13 cellular contexts compared by ENCODE assay signal in the genomic region with DNA sequence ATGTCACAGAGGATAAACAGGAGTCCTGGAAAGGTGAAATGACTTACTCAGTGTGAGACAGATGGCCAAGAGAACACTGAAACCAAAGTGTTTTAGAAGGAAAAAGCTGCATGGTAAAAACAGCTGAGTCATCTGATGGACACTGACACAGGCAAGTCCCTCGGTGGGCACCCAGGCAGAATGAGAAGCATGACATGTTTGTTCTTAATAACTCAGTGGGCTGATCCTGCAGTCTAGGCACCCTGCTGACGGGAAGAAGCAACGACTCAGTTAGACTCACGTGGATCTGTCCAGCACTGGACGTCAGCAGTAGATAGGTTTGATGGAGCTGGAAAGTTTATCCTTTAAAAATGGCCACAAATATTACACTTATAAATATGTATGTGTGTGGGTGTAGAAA.
"Had no signal": no experiment of that assay in that cellular context is flagged by ENCODE, and none has a peak within 500 bp of the region (broad histone marks: within the 10 kb centered on the region; RNA-seq: fewer than 3 reads in every experiment).

No MANE protein-coding gene starts in this region.

- DNase-seq: activated CD4-positive, alpha-beta T cell treated with anti-CD3 and anti-CD28 coated beads for 48 hours; activated CD8-positive, alpha-beta memory T cell treated with anti-CD3 and anti-CD28 coated beads, Interleukin-2, amount 50 U/mL, for 48 hours; activated CD8-positive, alpha-beta T cell treated with anti-CD3 and anti-CD28 coated beads, Interleukin-2, amount 10 ng/mL, durations not matched to agents 7 days and 5 days; activated naive CD4-positive, alpha-beta T cell; activated naive CD8-positive, alpha-beta T cell treated with anti-CD3 and anti-CD28 coated beads, Interleukin-2, amount 50 U/mL, for 24 hours; left colon; naive thymus-derived CD4-positive, alpha-beta T cell; nucleus accumbens; psoas muscle; stimulated activated CD4-positive, alpha-beta T cell treated with anti-CD3 and anti-CD28 coated beads, Interleukin-4, amount 100 ng/mL, for 24 hours; testis; upper lobe of right lung had no signal

- H3K36me3 ChIP-seq: ascending aorta, upper lobe of right lung had no signal

- H3K4me3 ChIP-seq: ascending aorta, psoas muscle, testis, upper lobe of right lung had no signal

- H3K27ac ChIP-seq: ascending aorta, psoas muscle, testis, upper lobe of right lung had no signal

- H3K27me3 ChIP-seq: ascending aorta, testis, upper lobe of right lung had no signal
